In the genomic region with DNA sequence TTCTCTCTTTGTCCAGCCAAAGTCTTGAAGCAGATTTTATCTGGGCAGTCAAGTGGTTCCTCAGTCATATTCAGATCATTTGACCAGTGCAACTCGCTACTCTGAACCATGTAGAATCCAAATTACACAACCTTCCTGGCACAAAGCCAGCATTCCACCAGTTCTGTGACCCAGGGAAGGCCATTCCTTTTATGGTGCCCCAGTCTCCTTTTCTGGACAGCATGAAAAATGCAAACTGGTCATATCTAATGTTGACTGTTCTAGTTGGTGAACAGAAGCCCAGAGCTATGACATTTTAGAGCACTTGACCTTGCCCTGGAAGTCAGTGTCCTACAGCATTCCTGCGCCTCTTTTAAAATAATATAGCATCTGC, we compare ENCODE assay signal across 11 cellular contexts.
DNase-seq lines count a peak whose midpoint lies in the region; ATAC-seq, FAIRE-seq and TF ChIP-seq lines count a peak whose summit lies in the region.
"Had no signal": no experiment of that assay in that cellular context is flagged by ENCODE, and none has a peak within 500 bp of the region (broad histone marks: within the 10 kb centered on the region; RNA-seq: fewer than 3 reads in every experiment).

No MANE protein-coding gene starts in this region.

- DNase-seq in AG08395 (ENCODE audit: low spot score) (peak; percentile 77), RCC 7860 (ENCODE audit: low spot score) (peak; percentile 99), fibroblast of pulmonary artery (ENCODE audit: low read depth) (peak; percentile 26), omental fat pad (ENCODE audit: low spot score) (peak; percentile 33), WTC11 (ENCODE audit: low spot score) (no peak)
- DNase-seq: spleen had no signal

- H3K4me1 Mint-ChIP-seq in WTC11: peaks cover 8% of the 10 kb centered on the region
- H3K4me1 Mint-ChIP-seq: B cell had no signal

- no peak overlapping the region for H3K27ac Mint-ChIP-seq in WTC11
- H3K27ac Mint-ChIP-seq: B cell had no signal

- H3K36me3 Mint-ChIP-seq in WTC11: no peaks in the 10 kb centered on the region

- no peaks in the 10 kb centered on the region for H3K9me3 Mint-ChIP-seq in WTC11

- FAIRE-seq in RCC 7860 (lab: Jason Lieb, UNC): peak; percentile 100
- FAIRE-seq: GM18507 had no signal

- no peaks in the 10 kb centered on the region for H3K27me3 Mint-ChIP-seq in WTC11 (ENCODE audit: low read depth)
- H3K27me3 Mint-ChIP-seq: B cell had no signal

- CTCF ChIA-PET in WTC11 (lab: Charles Lee): interaction anchor here (0.6 to 1.2 kb wide), 2 partner anchors 361 to 369 kb away, joined by 4 to 5 read pairs; no protein-coding TSS in a partner anchor

- no peak overlapping the region for H3K4me3 Mint-ChIP-seq in WTC11
- H3K4me3 Mint-ChIP-seq: B cell had no signal

- TF ChIP-seq CTCF in fibroblast of pulmonary artery (IDR thresholded peaks at IDR 0.05; ENCODE audit: low read length, missing control alignments) (no peak), omental fat pad (IDR thresholded peaks at IDR 0.05) (no peak), WTC11 (IDR thresholded peaks at IDR 0.05) (no peak)

- ATAC-seq in omental fat pad (ENCODE audit: low FRiP score): peak; percentile 65
- ATAC-seq in HG03460 (IDR thresholded peaks at IDR 0.05; ENCODE audit: unreplicated experiment): no peak
- no peak for ATAC-seq in WTC11
- no peak for ATAC-seq in GM18907 (IDR thresholded peaks at IDR 0.05; ENCODE audit: unreplicated experiment)
- no peak for ATAC-seq in GM18873 (IDR thresholded peaks at IDR 0.05; ENCODE audit: low FRiP score, unreplicated experiment)

- H3K4me3 ChIP-seq in fibroblast of pulmonary artery (replicated peaks; ENCODE audit: low read depth, low read length): no peak overlapping the region
- H3K4me3 ChIP-seq: spleen had no signal

- POLR2A ChIA-PET in WTC11 (lab: Charles Lee): no interaction called here

TF ChIP-seq in WTC11, 78 proteins besides CTCF, POLR2A, EP300 and RAD21:
- no peak for TF ChIP-seq NR1H2 (CRISPR knock-in tag; IDR thresholded peaks at IDR 0.05)
- no peak for TF ChIP-seq MXD4 (CRISPR knock-in tag; IDR thresholded peaks at IDR 0.05; ENCODE audit: borderline replicate concordance)
- no peak for TF ChIP-seq ZMAT4 (CRISPR knock-in tag; IDR thresholded peaks at IDR 0.05)
- no peak for TF ChIP-seq ZNF263 (CRISPR knock-in tag; IDR thresholded peaks at IDR 0.05; ENCODE audit: low read depth)
- TF ChIP-seq, protein P1, sequence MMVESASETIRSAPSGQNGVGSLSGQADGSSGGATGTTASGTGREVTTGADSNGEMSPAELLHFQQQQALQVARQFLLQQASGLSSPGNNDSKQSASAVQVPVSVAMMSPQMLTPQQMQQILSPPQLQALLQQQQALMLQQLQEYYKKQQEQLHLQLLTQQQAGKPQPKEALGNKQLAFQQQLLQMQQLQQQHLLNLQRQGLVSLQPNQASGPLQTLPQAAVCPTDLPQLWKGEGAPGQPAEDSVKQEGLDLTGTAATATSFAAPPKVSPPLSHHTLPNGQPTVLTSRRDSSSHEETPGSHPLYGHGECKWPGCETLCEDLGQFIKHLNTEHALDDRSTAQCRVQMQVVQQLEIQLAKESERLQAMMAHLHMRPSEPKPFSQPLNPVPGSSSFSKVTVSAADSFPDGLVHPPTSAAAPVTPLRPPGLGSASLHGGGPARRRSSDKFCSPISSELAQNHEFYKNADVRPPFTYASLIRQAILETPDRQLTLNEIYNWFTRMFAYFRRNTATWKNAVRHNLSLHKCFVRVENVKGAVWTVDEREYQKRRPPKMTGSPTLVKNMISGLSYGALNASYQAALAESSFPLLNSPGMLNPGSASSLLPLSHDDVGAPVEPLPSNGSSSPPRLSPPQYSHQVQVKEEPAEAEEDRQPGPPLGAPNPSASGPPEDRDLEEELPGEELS (CRISPR knock-in tag; IDR thresholded peaks at IDR 0.05): no peak
- TF ChIP-seq, protein P2, sequence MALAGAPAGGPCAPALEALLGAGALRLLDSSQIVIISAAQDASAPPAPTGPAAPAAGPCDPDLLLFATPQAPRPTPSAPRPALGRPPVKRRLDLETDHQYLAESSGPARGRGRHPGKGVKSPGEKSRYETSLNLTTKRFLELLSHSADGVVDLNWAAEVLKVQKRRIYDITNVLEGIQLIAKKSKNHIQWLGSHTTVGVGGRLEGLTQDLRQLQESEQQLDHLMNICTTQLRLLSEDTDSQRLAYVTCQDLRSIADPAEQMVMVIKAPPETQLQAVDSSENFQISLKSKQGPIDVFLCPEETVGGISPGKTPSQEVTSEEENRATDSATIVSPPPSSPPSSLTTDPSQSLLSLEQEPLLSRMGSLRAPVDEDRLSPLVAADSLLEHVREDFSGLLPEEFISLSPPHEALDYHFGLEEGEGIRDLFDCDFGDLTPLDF (CRISPR knock-in tag; IDR thresholded peaks at IDR 0.05): no peak
- no peak for TF ChIP-seq JAZF1 (CRISPR knock-in tag; IDR thresholded peaks at IDR 0.05)
- TF ChIP-seq ZNF232 (CRISPR knock-in tag; IDR thresholded peaks at IDR 0.05): no peak
- no peak for TF ChIP-seq AFF4 (CRISPR knock-in tag; IDR thresholded peaks at IDR 0.05; ENCODE audit: borderline replicate concordance)
- TF ChIP-seq ZNF671 (CRISPR knock-in tag; IDR thresholded peaks at IDR 0.05): no peak
